In genomic region chr4:51885371-51885770, GRCh38 we compare ENCODE assay signal across 8 cellular contexts. TPM values are rescaled to one million over a fixed set of nuclear protein-coding genes. Genes with fewer than 3 reads are reported as not detected.
DNase-seq lines count a peak whose midpoint lies in the region; ATAC-seq, FAIRE-seq and TF ChIP-seq lines count a peak whose summit lies in the region.

No MANE protein-coding gene starts in this region.

- intact Hi-C loops in A673 (cut with micrococcal nuclease; ENCODE audit: unreplicated experiment), result no loop called here
- intact Hi-C loops in K562 (cut with micrococcal nuclease), result loop anchor here (5.0 kb wide), 1 partner anchor 43 kb away; the partner anchor contains the start of gene DCUN1D4
- intact Hi-C loops in mucosa of descending colon (cut with DNase I, micrococcal nuclease), result no loop called here
- intact Hi-C loops in natural killer cell (cut with micrococcal nuclease), result no loop called here

- peak in 1 of 2 experiments; percentile 3; a peak in 1 of 4 replicates for TF ChIP-seq RAD21 in K562 (CRISPR knock-in tag; conservative IDR thresholded peaks at IDR 0.05 in 1 of 2, IDR thresholded peaks at IDR 0.05 in 1 of 2)

- in situ Hi-C loops in GM13977 (cut with MboI; ENCODE audit: low pct_unique_long_range_greater_than_20kb, low sequenced_read_pairs, unreplicated experiment) (no loop called here), K562 (cut with MboI) (no loop called here)

- no peak for TF ChIP-seq EP300 in K562 (IDR thresholded peaks at IDR 0.05; ENCODE audit: low read length)

- no peaks in the 10 kb centered on the region for H3K4me1 ChIP-seq in A673 (ENCODE audit: insufficient read depth, low read length, poor library complexity, severe bottlenecking)
- H3K4me1 ChIP-seq in HUES48 (ENCODE audit: control insufficient read depth, insufficient read depth, low read length), result peaks cover 20% of the 10 kb centered on the region
- no peaks in the 10 kb centered on the region for H3K4me1 ChIP-seq in K562 (replicated peaks in 1 of 2; ENCODE audit: control insufficient read depth in 2 of 2, insufficient read depth in 2 of 2, low read length in 2 of 2)
- no peaks in the 10 kb centered on the region for H3K4me1 ChIP-seq in mucosa of descending colon (ENCODE audit: low read depth)

- H3K9ac ChIP-seq in HUES48 (ENCODE audit: low read depth, low read length) (no peak overlapping the region), K562 (ENCODE audit: insufficient read depth in 1 of 2, low read depth in 2 of 2, low read length in 2 of 2) (no peak overlapping the region)

- H3K27me3 ChIP-seq in A673 (replicated peaks; ENCODE audit: insufficient read depth, low read depth, low read length, poor library complexity) (no peaks in the 10 kb centered on the region), HUES48 (ENCODE audit: control insufficient read depth, insufficient read depth, low read length) (no peaks in the 10 kb centered on the region), K562 (ENCODE audit: control insufficient read depth in 2 of 2, insufficient read depth in 2 of 2, low read length in 2 of 2) (no peaks in the 10 kb centered on the region)

- H4K20me1 ChIP-seq in K562 (replicated peaks; ENCODE audit: control insufficient read depth, insufficient read depth, low read length), result no peaks in the 10 kb centered on the region

- no peaks in the 10 kb centered on the region for H3K9me1 ChIP-seq in K562 (ENCODE audit: control insufficient read depth, insufficient read depth, low read length)

- BruUV-seq in A673 (replicated peaks; lab: Mats Ljungman, UMichigan) (no TSS peak), K562 (replicated peaks; lab: Mats Ljungman, UMichigan) (no TSS peak)

- H3K4me1 Mint-ChIP-seq in natural killer cell, result peaks cover 0 to 12% of the 10 kb centered on the region in 2 donors
- no peaks in the 10 kb centered on the region for H3K4me1 Mint-ChIP-seq in activated T-cell treated with anti-CD3 and anti-CD28 coated beads, Interleukin-2, amount 50 U/mL, for 4 hours (ENCODE audit: low read depth)

- TF ChIP-seq CTCF in A673 (conservative IDR thresholded peaks at IDR 0.05; ENCODE audit: low read depth, low read length) (peak; percentile 40), GM13977 (IDR thresholded peaks at IDR 0.05; ENCODE audit: extremely low read depth, insufficient read depth, missing control alignments) (peak; percentile 30), K562 (IDR thresholded peaks at IDR 0.05 in 2 of 3, conservative IDR thresholded peaks at IDR 0.05 in 1 of 3; ENCODE audit: insufficient read depth in 2 of 3, low read depth in 1 of 3, low read length in 3 of 3) (peak in 1 of 3 experiments; percentile 22; a peak in 1 of 6 replicates), mucosa of descending colon (IDR thresholded peaks at IDR 0.05) (no peak), natural killer cell (IDR thresholded peaks at IDR 0.05) (no peak)

- H3K27ac ChIP-seq in A673 (ENCODE audit: low read depth, low read length, poor library complexity, severe bottlenecking) (no peak overlapping the region), HUES48 (ENCODE audit: low read depth, low read length) (peak overlapping the region; percentile 84), K562 (ENCODE audit: extremely low read depth, low read depth, low read length) (no peak overlapping the region)

- no peak overlapping the region for H3K27ac Mint-ChIP-seq in natural killer cell

- FAIRE-seq in K562 (lab: Jason Lieb, UNC), result peak; percentile 60

- H3K4me3 ChIP-seq in A673 (ENCODE audit: low read depth, low read length, poor library complexity, severe bottlenecking) (no peak overlapping the region), HUES48 (ENCODE audit: low read depth, low read length) (no peak overlapping the region), K562 (no peak overlapping the region), mucosa of descending colon (no peak overlapping the region)

- no peak overlapping the region for H2AFZ ChIP-seq in K562 (ENCODE audit: low read depth, low read length)

- no peak overlapping the region for H3K4me2 ChIP-seq in K562 (ENCODE audit: insufficient read depth, low read length)

- H3K36me3 Mint-ChIP-seq in natural killer cell, result no peaks in the 10 kb centered on the region
- peaks cover 39% of the 10 kb centered on the region for H3K36me3 Mint-ChIP-seq in activated T-cell treated with anti-CD3 and anti-CD28 coated beads, Interleukin-2, amount 50 U/mL, for 4 hours (ENCODE audit: insufficient read depth)

- H3K79me2 ChIP-seq in K562 (ENCODE audit: control insufficient read depth, insufficient read depth, low read length), result no peaks in the 10 kb centered on the region

- POLR2A ChIA-PET in A673 (lab: Charles Lee; ENCODE audit: low non-redundant PET) (no interaction called here), K562 (lab: Yijun Ruan, JAX) (no interaction called here)

- H3K36me3 ChIP-seq in A673 (ENCODE audit: insufficient read depth, low read length, poor library complexity, severe bottlenecking), result peaks cover 3% of the 10 kb centered on the region
- peaks cover 60% of the 10 kb centered on the region for H3K36me3 ChIP-seq in HUES48 (ENCODE audit: control insufficient read depth, insufficient read depth, low read length)
- peaks cover 76% of the 10 kb centered on the region for H3K36me3 ChIP-seq in K562 (ENCODE audit: control insufficient read depth, insufficient read depth, low read length)
- no peaks in the 10 kb centered on the region for H3K36me3 ChIP-seq in mucosa of descending colon (ENCODE audit: low read depth)

- H3K9me3 Mint-ChIP-seq in natural killer cell, result no peaks in the 10 kb centered on the region
- H3K9me3 Mint-ChIP-seq in activated T-cell treated with anti-CD3 and anti-CD28 coated beads, Interleukin-2, amount 50 U/mL, for 4 hours, result no peaks in the 10 kb centered on the region

- peak; percentile 72 for ATAC-seq in K562
- peak; percentile 42 for ATAC-seq in mucosa of descending colon
- ATAC-seq in natural killer cell, result no peak
- no peak for ATAC-seq in activated T-cell treated with anti-CD3 and anti-CD28 coated beads, Interleukin-2, amount 50 U/mL, for 4 hours

- CTCF ChIA-PET in A673 (lab: Charles Lee), result no interaction called here
- CTCF ChIA-PET in K562 (lab: Yijun Ruan, JAX; ENCODE audit: low intra/inter-chr PET ratio), result no interaction called here

- H3K9me3 ChIP-seq in A673 (ENCODE audit: low read depth, low read length, poor library complexity, severe bottlenecking) (no peaks in the 10 kb centered on the region), HUES48 (ENCODE audit: control insufficient read depth, insufficient read depth, low read length) (no peaks in the 10 kb centered on the region), K562 (replicated peaks; ENCODE audit: control insufficient read depth, insufficient read depth, low read depth, low read length) (no peaks in the 10 kb centered on the region), mucosa of descending colon (no peaks in the 10 kb centered on the region)

- 85% methylated on average over 5 of the region's 5 CpGs for WGBS in K562 (ENCODE audit: insufficient coverage, low coverage, missing lambda C conversion rate)

- H3K27me3 Mint-ChIP-seq in natural killer cell (ENCODE audit: low read depth in 2 of 2), result no peaks in the 10 kb centered on the region
- H3K27me3 Mint-ChIP-seq in activated T-cell treated with anti-CD3 and anti-CD28 coated beads, Interleukin-2, amount 50 U/mL, for 4 hours (ENCODE audit: low read depth), result no peaks in the 10 kb centered on the region

- DNase-seq in A673 (ENCODE audit: low spot score), result peak; percentile 27
- DNase-seq in GM13977 (ENCODE audit: low spot score), result peak; percentile 16
- DNase-seq in K562 (ENCODE audit: extremely low read depth in 1 of 4, low spot score in 3 of 4), result peak; percentile 13 to 28 (median 22)
- peak in 1 of 3 donors; percentile 49 for DNase-seq in mucosa of descending colon
- no peak for DNase-seq in natural killer cell
- no peak for DNase-seq in activated T-cell treated with anti-CD3 and anti-CD28 coated beads, Interleukin-2, amount 50 U/mL, for 4 hours
- DNase-seq in activated effector memory CD4-positive, alpha-beta T cell treated with anti-CD3 and anti-CD28 coated beads, Interleukin-2, amount 50 U/mL, for 16 hours, result no peak

- no peak for TF ChIP-seq POLR2A in K562 (conservative IDR thresholded peaks at IDR 0.05)

- no peak overlapping the region for H3K4me3 Mint-ChIP-seq in natural killer cell
- H3K4me3 Mint-ChIP-seq in activated T-cell treated with anti-CD3 and anti-CD28 coated beads, Interleukin-2, amount 50 U/mL, for 4 hours, result no peak overlapping the region

TF ChIP-seq in K562, 482 proteins besides CTCF, POLR2A, EP300 and RAD21:
- TF ChIP-seq MYBL2 (IDR thresholded peaks at IDR 0.05; ENCODE audit: low read depth) (peak; percentile 66), MYBL2 (CRISPR knock-in tag; IDR thresholded peaks at IDR 0.05; ENCODE audit: borderline replicate concordance) (no peak), NCOA2 (IDR thresholded peaks at IDR 0.05; ENCODE audit: partially characterized antibody in 2 of 2) (no peak), PURB (CRISPR knock-in tag; IDR thresholded peaks at IDR 0.05; ENCODE audit: low read depth) (no peak), TOE1 (IDR thresholded peaks at IDR 0.05; ENCODE audit: borderline replicate concordance) (no peak), TOE1 (CRISPR knock-in tag; IDR thresholded peaks at IDR 0.05; ENCODE audit: borderline replicate concordance, low read depth) (no peak), SRSF9 (IDR thresholded peaks at IDR 0.05; ENCODE audit: borderline replicate concordance, low read depth, low read length) (no peak)

RNA-seq across cellular contexts. Expression of gene DCUN1D4, which starts 42.4 kb away (rescaled TPM):
- total RNA-seq in A673 (2021) (21.5 and 31.7 TPM in 2 replicates), K562 (2014; rRNA removed) (15.1 and 17.1 TPM in 2 replicates), K562 (2014; rRNA removed; fragmentation: Illumina TruSeq; extraction: Trizol) (28.8 and 31.3 TPM in 2 replicates), K562 (2015; rRNA removed; fragmentation: Illumina TruSeq; extraction: Trizol) (23.0 TPM in 2 replicates), K562 (2021) (33.5 and 35.3 TPM in 2 replicates), mucosa of descending colon (10 to 100 TPM; 31.1 to 72.4 (median 39.0) TPM), natural killer cell (10 to 100 TPM; 26.9 to 35.9 (median 35.1) TPM)
- total RNA-seq in K562 (2011; cell fraction: chromatin; rRNA removed; ENCODE audit: low replicate concordance), result 80.2 and 176 TPM in 2 replicates
- 38.9 and 51.6 TPM in 2 replicates for total RNA-seq in K562 (2011; cell fraction: nucleolus; rRNA removed)
- 69.4 and 90.5 TPM in 2 replicates for total RNA-seq in K562 (2011; cell fraction: nucleoplasm; rRNA removed)
- polyA plus RNA-seq in K562 (2011; rRNA removed) (61.0 and 73.5 TPM in 2 replicates), K562 (2014; fragmentation: Illumina TruSeq; extraction: Trizol) (20.5 and 22.8 TPM in 2 replicates), K562 (2014; fragmentation: Nextera tagmentation; extraction: Ambion mirVana) (10 to 100 TPM; 17.0 TPM), K562 (2014; rRNA removed) (27.0 and 32.0 TPM in 2 replicates)
- 21.4 and 24.4 TPM in 2 replicates for polyA plus RNA-seq in K562 (2011; cell fraction: cytosol; rRNA removed)
- polyA plus RNA-seq in K562 (2011; cell fraction: nucleus; rRNA removed), result 195 and 229 TPM in 2 replicates
- polyA plus RNA-seq in K562 (2012), result 18.7 and 19.5 TPM in 2 replicates
- polyA minus RNA-seq in K562 (2011; rRNA and poly(A)+ RNA removed), result 100 and 104 TPM in 2 replicates
- 14.4 and 32.4 TPM in 2 replicates for polyA minus RNA-seq in K562 (2011; cell fraction: cytosol; rRNA and poly(A)+ RNA removed)
- 74.2 and 101 TPM in 2 replicates for polyA minus RNA-seq in K562 (2011; cell fraction: nucleus; rRNA and poly(A)+ RNA removed)
- 10 to 100 TPM; 18.2 to 19.4 (median 18.5) TPM for total RNA-seq in activated T-cell treated with anti-CD3 and anti-CD28 coated beads, Interleukin-2, amount 50 U/mL, for 4 hours

Comparison
In these comparisons a context has a peak if more than half of its experiments do, and no peak if none do; other contexts are left out.
1. DNase-seq: peak in A673 (single experiment), GM13977 (single experiment) and K562 (4 of 4); none in natural killer cell (single experiment), activated T-cell treated with anti-CD3 and anti-CD28 coated beads, Interleukin-2, amount 50 U/mL, for 4 hours (single experiment) and activated effector memory CD4-positive, alpha-beta T cell treated with anti-CD3 and anti-CD28 coated beads, Interleukin-2, amount 50 U/mL, for 16 hours (single experiment).
2. CTCF ChIP-seq: peak in A673 (single experiment) and GM13977 (single experiment); none in mucosa of descending colon (single experiment) and natural killer cell (single experiment).
3. ATAC-seq: peak in K562 (single experiment) and mucosa of descending colon (single experiment); none in natural killer cell (0 of 3) and activated T-cell treated with anti-CD3 and anti-CD28 coated beads, Interleukin-2, amount 50 U/mL, for 4 hours (0 of 2).